ENCODE assay signal across 16 cellular contexts in genomic region chr12:124893792-124894516, GRCh38. TPM values are rescaled to one million over a fixed set of nuclear protein-coding genes. Genes with fewer than 3 reads are reported as not detected.
A peak's percentile ranks its signal among the peaks of the same experiment; 100 is the strongest.
DNase-seq lines count a peak whose midpoint lies in the region; ATAC-seq and TF ChIP-seq lines count a peak whose summit lies in the region.
"Had no signal": no experiment of that assay in that cellular context is flagged by ENCODE, and none has a peak within 500 bp of the region (broad histone marks: within the 10 kb centered on the region; RNA-seq: fewer than 3 reads in every experiment).

No MANE protein-coding gene starts in this region.

- H3K27me3 Mint-ChIP-seq in activated T-helper 17 cell treated with anti-CD3 and anti-CD28 coated beads, Interleukin-2, amount 50 U/mL, for 72 hours, result no peaks in the 10 kb centered on the region

- H3K36me3 ChIP-seq in osteoblast (ENCODE audit: insufficient read depth, low read length), result no peaks in the 10 kb centered on the region
- H3K36me3 ChIP-seq: BLaER1 treated with 17β-estradiol and CSF1 and Interleukin-3, amounts not matched to agents 10 nM and 100 nM had no signal

- peaks cover 6% of the 10 kb centered on the region for H3K4me1 ChIP-seq in osteoblast (ENCODE audit: insufficient read depth, low read length)

- H3K27ac Mint-ChIP-seq in activated T-helper 17 cell treated with anti-CD3 and anti-CD28 coated beads, Interleukin-2, amount 50 U/mL, for 72 hours, result no peak overlapping the region
- H3K27ac Mint-ChIP-seq: nephron progenitor cell had no signal

- H4K20me1 ChIP-seq in osteoblast (ENCODE audit: insufficient read depth, low read length), result no peaks in the 10 kb centered on the region
- H4K20me1 ChIP-seq: BLaER1 treated with 17β-estradiol and CSF1 and Interleukin-3, amounts not matched to agents 10 nM and 100 nM had no signal

- no peaks in the 10 kb centered on the region for H3K79me2 ChIP-seq in osteoblast (ENCODE audit: insufficient read depth, low read length)

- no peak overlapping the region for H3K4me2 ChIP-seq in osteoblast (ENCODE audit: insufficient read depth, low read length)

- no peak overlapping the region for H3K4me3 ChIP-seq in osteoblast (ENCODE audit: insufficient read depth, low read length)
- H3K4me3 ChIP-seq: BLaER1 treated with 17β-estradiol and CSF1 and Interleukin-3, amounts not matched to agents 10 nM and 100 nM had no signal

- peaks cover 19% of the 10 kb centered on the region for H3K36me3 Mint-ChIP-seq in activated T-helper 17 cell treated with anti-CD3 and anti-CD28 coated beads, Interleukin-2, amount 50 U/mL, for 72 hours (ENCODE audit: low read depth)

- H3K9me3 ChIP-seq in osteoblast (ENCODE audit: low read depth, low read length), result no peaks in the 10 kb centered on the region

- ATAC-seq in GM18511 (IDR thresholded peaks at IDR 0.05; ENCODE audit: unreplicated experiment) (peak; percentile 75), GM19463 (IDR thresholded peaks at IDR 0.05; ENCODE audit: unreplicated experiment) (peak; percentile 42), HG02973 (IDR thresholded peaks at IDR 0.05; ENCODE audit: unreplicated experiment) (peak; percentile 55)
- peak; percentile 84 for ATAC-seq in activated T-helper 17 cell treated with anti-CD3 and anti-CD28 coated beads, Interleukin-2, amount 50 U/mL, for 72 hours (replicated peaks)
- ATAC-seq: activated T-cell treated with anti-CD3 and anti-CD28 coated beads, Interleukin-2, amount 50 U/mL, for 4 hours; sciatic nerve; SK-N-SH treated with all-trans-retinoic acid at 6 μM for 48 hours had no signal

- H3K4me1 Mint-ChIP-seq in activated T-helper 17 cell treated with anti-CD3 and anti-CD28 coated beads, Interleukin-2, amount 50 U/mL, for 72 hours, result peaks cover 9% of the 10 kb centered on the region
- H3K4me1 Mint-ChIP-seq: nephron progenitor cell had no signal

- H3K9me3 Mint-ChIP-seq in activated T-helper 17 cell treated with anti-CD3 and anti-CD28 coated beads, Interleukin-2, amount 50 U/mL, for 72 hours, result no peaks in the 10 kb centered on the region
- H3K9me3 Mint-ChIP-seq: activated T-cell treated with anti-CD3 and anti-CD28 coated beads, Interleukin-2, amount 50 U/mL, for 4 hours had no signal

- H2AFZ ChIP-seq in osteoblast (ENCODE audit: low read length), result no peak overlapping the region

- no peak for DNase-seq in T1000 (lab: John Stamatoyannopoulos, UW)
- no peak for DNase-seq in HCEC 1CT
- DNase-seq in globus pallidus (ENCODE audit: low spot score), result no peak
- DNase-seq in osteoblast (ENCODE audit: insufficient read length, low spot score, missing footprints), result no peak
- DNase-seq: activated CD4-positive, CD25-positive, alpha-beta regulatory T cell; activated T-cell treated with anti-CD3 and anti-CD28 coated beads, Interleukin-2, amount 50 U/mL, for 4 hours; anterior cingulate cortex; NCI-H2107; nephron progenitor cell had no signal

- no peaks in the 10 kb centered on the region for H3K27me3 ChIP-seq in osteoblast (ENCODE audit: insufficient read depth, low read length)
- H3K27me3 ChIP-seq: BLaER1 treated with 17β-estradiol and CSF1 and Interleukin-3, amounts not matched to agents 10 nM and 100 nM had no signal

- H3K4me3 Mint-ChIP-seq in activated T-helper 17 cell treated with anti-CD3 and anti-CD28 coated beads, Interleukin-2, amount 50 U/mL, for 72 hours, result no peak overlapping the region
- H3K4me3 Mint-ChIP-seq: activated T-cell treated with anti-CD3 and anti-CD28 coated beads, Interleukin-2, amount 50 U/mL, for 4 hours; nephron progenitor cell had no signal

- H3K27ac ChIP-seq in osteoblast (ENCODE audit: low read depth, low read length), result no peak overlapping the region
- H3K27ac ChIP-seq: BLaER1 treated with 17β-estradiol and CSF1 and Interleukin-3, amounts not matched to agents 10 nM and 100 nM had no signal

- no peak for TF ChIP-seq CTCF in osteoblast (IDR thresholded peaks at IDR 0.05; ENCODE audit: extremely low read depth, low read depth, low read length)

RNA-seq across cellular contexts. Expression of gene UBC, which starts 20.5 kb away (rescaled TPM):
- total RNA-seq in activated T-helper 17 cell treated with anti-CD3 and anti-CD28 coated beads, Interleukin-2, amount 50 U/mL, for 72 hours, result 1,000 to 10,000 TPM in 1 of 2 donors, 100 to 1,000 TPM in 1; 955 to 1,030 TPM
- 1,904 and 1,975 TPM in 2 replicates for total RNA-seq in osteoblast

RNA-seq across cellular contexts. Expression of gene SCARB1, which starts 30.3 kb away (rescaled TPM):
- 10 to 100 TPM; 17.9 to 20.9 TPM for total RNA-seq in activated T-helper 17 cell treated with anti-CD3 and anti-CD28 coated beads, Interleukin-2, amount 50 U/mL, for 72 hours
- total RNA-seq in osteoblast, result 9.4 and 10.9 TPM in 2 replicates
